ENCODE assay signal across 2 cellular contexts in the genomic region with DNA sequence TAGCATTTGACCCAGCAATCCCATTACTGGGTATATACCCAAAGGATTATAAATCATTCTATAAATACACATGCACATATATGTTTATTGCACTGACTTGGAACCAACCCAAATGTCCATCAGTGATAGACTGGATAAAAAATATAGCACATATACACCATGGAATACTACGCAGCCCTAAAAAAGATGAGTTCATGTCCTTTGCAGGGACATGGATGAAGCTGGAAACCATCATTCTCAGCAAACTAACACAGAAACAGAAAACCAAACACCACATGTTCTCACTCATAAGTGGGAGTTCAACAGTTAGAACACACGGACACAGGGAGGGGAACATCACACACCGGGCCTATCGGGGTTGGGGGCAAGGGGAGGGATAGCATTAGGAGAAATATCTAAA.
DNase-seq lines count a peak whose midpoint lies in the region; ATAC-seq, FAIRE-seq and TF ChIP-seq lines count a peak whose summit lies in the region.
"Not testable (repeated sequence)": the region's sequence is repeated elsewhere in the genome, so short reads cannot be mapped to it uniquely, and the experiment has no call there.

No MANE protein-coding gene starts in this region.

- not testable (repeated sequence) for H3K27ac ChIP-seq in HEK293 (ENCODE audit: extremely low read depth, low read depth, low read length); K562 (ENCODE audit: extremely low read depth, low read depth, low read length)

- not testable (repeated sequence) for TF ChIP-seq RAD21 in K562 (CRISPR knock-in tag; conservative IDR thresholded peaks at IDR 0.05 in 1 of 2, IDR thresholded peaks at IDR 0.05 in 1 of 2)

- CTCF ChIA-PET in HEK293 (lab: Yijun Ruan, JAX); K562 (lab: Yijun Ruan, JAX; ENCODE audit: low intra/inter-chr PET ratio): not testable (repeated sequence)

- H3K4me1 ChIP-seq in HEK293 (ENCODE audit: control insufficient read depth, insufficient read depth, low read length); K562 (replicated peaks in 1 of 2; ENCODE audit: control insufficient read depth in 2 of 2, insufficient read depth in 2 of 2, low read length in 2 of 2): not testable (repeated sequence)

- 21% methylated on average over 4 of the region's 4 CpGs for WGBS in K562 (ENCODE audit: insufficient coverage, low coverage, missing lambda C conversion rate)

- not testable (repeated sequence) for TF ChIP-seq EP300 in K562 (IDR thresholded peaks at IDR 0.05; ENCODE audit: low read length)

- H4K20me1 ChIP-seq in K562 (replicated peaks; ENCODE audit: control insufficient read depth, insufficient read depth, low read length) = not testable (repeated sequence)

- intact Hi-C loops in K562 (cut with micrococcal nuclease) = not testable (repeated sequence)

- not testable (repeated sequence) for H3K9me1 ChIP-seq in K562 (ENCODE audit: control insufficient read depth, insufficient read depth, low read length)

- not testable (repeated sequence) for H3K79me2 ChIP-seq in K562 (ENCODE audit: control insufficient read depth, insufficient read depth, low read length)

- H3K27me3 ChIP-seq in K562 (ENCODE audit: control insufficient read depth in 2 of 2, insufficient read depth in 2 of 2, low read length in 2 of 2) = not testable (repeated sequence)

- in situ Hi-C loops in K562 (cut with MboI) = not testable (repeated sequence)

- POLR2A ChIA-PET in HEK293 (lab: Yijun Ruan, JAX) = not testable (repeated sequence)
- POLR2A ChIA-PET in K562 (lab: Yijun Ruan, JAX) = interaction anchor here (1.1 kb wide), 1 partner anchor 9 kb away, joined by 3 read pairs; no protein-coding TSS in a partner anchor

- not testable (repeated sequence) for H2AFZ ChIP-seq in K562 (ENCODE audit: low read depth, low read length)

- H3K4me2 ChIP-seq in K562 (ENCODE audit: insufficient read depth, low read length) = not testable (repeated sequence)

- not testable (repeated sequence) for FAIRE-seq in K562 (lab: Jason Lieb, UNC)

- H3K9ac ChIP-seq in K562 (ENCODE audit: insufficient read depth in 1 of 2, low read depth in 2 of 2, low read length in 2 of 2) = not testable (repeated sequence)

- TF ChIP-seq POLR2A in K562 (conservative IDR thresholded peaks at IDR 0.05) = not testable (repeated sequence)

- ATAC-seq in K562 = not testable (repeated sequence)

- not testable (repeated sequence) for TF ChIP-seq CTCF in HEK293 (tag by site-specific recombination; IDR thresholded peaks at IDR 0.05); K562 (IDR thresholded peaks at IDR 0.05 in 2 of 3, conservative IDR thresholded peaks at IDR 0.05 in 1 of 3; ENCODE audit: insufficient read depth in 2 of 3, low read depth in 1 of 3, low read length in 3 of 3)

- BruUV-seq in K562 (replicated peaks; lab: Mats Ljungman, UMichigan) = not testable (repeated sequence)

- DNase-seq in K562 (ENCODE audit: extremely low read depth in 1 of 4, low spot score in 3 of 4) = not testable (repeated sequence)

- not testable (repeated sequence) for H3K4me3 ChIP-seq in HEK293 (ENCODE audit: low read depth, low read length); K562

- not testable (repeated sequence) for H3K9me3 ChIP-seq in HEK293 (ENCODE audit: control insufficient read depth, insufficient read depth, low read depth, low read length); K562 (replicated peaks; ENCODE audit: control insufficient read depth, insufficient read depth, low read depth, low read length)

- not testable (repeated sequence) for H3K36me3 ChIP-seq in HEK293 (ENCODE audit: control insufficient read depth in 2 of 2, insufficient read depth in 1 of 2, low read length in 2 of 2); K562 (ENCODE audit: control insufficient read depth, insufficient read depth, low read length)

TF ChIP-seq in HEK293, 187 proteins besides CTCF, POLR2A, EP300 and RAD21:
- TF ChIP-seq ZNF146 (tag by site-specific recombination; IDR thresholded peaks at IDR 0.05) = peak; percentile 53; the same call in 1 of the 2 replicates

TF ChIP-seq in K562, 482 proteins besides CTCF, POLR2A, EP300 and RAD21:
- TF ChIP-seq ZNF146 (CRISPR knock-in tag; IDR thresholded peaks at IDR 0.05; ENCODE audit: unreplicated experiment) = peak; percentile 56
